33 cellular contexts compared by ENCODE assay signal in the genomic region with DNA sequence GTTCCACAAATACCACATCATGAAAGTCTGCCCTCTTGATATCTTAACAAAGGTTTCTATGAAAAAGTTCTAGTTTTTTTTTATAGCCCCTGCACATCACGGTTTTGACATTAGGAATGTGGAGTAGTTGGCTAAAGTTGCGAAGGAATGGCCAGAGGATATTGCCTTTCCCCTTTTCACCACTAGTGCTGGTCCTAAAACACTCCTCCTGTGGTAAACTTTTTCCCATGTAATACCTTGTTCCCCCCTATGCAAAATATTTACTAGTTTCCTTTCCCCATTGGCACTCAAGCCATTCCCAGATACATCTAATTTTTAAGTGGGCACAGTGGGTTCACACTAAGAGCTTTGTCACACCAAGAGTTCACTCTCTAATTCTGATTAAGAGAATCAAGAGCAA. TPM values are rescaled to one million over a fixed set of nuclear protein-coding genes. Genes with fewer than 3 reads are reported as not detected.
"Had no signal": no experiment of that assay in that cellular context is flagged by ENCODE, and none has a peak within 500 bp of the region (broad histone marks: within the 10 kb centered on the region; RNA-seq: fewer than 3 reads in every experiment).

No MANE protein-coding gene starts in this region.

- H3K27me3 Mint-ChIP-seq: activated B cell treated with CpG ODN at 0.5 μM for 24 hours; activated CD4-positive, alpha-beta T cell treated with anti-CD3 and anti-CD28 coated beads for 36 hours; memory B cell; stimulated activated naive CD8-positive, alpha-beta T cell treated with anti-CD3 and anti-CD28 coated beads, Interleukin-15, amount 100 ng/mL, for 72 hours had no signal

- DNase-seq: activated B cell treated with CpG ODN at 0.5 μM for 24 hours; activated CD4-positive, alpha-beta T cell treated with anti-CD3 and anti-CD28 coated beads for 36 hours; activated CD4-positive, alpha-beta T cell treated with anti-CD3 and anti-CD28 coated beads, Interleukin-2, amount 50 U/mL, for 4 hours; activated CD8-positive, alpha-beta memory T cell treated with anti-CD3 and anti-CD28 coated beads, Interleukin-2, amount 50 U/mL, for 48 hours; activated gamma-delta T cell; activated naive CD4-positive, alpha-beta T cell treated with anti-CD3 and anti-CD28 coated beads, Interleukin-2, amount 50 U/mL, for 16 hours; aorta; brain microvascular endothelial cell; central memory CD4-positive, alpha-beta T cell; dermis blood vessel endothelial cell; effector CD8-positive, alpha-beta T cell; hypothalamus; left ventricle myocardium superior; posterior cingulate gyrus; right lobe of liver; stimulated activated CD4-positive, alpha-beta T cell treated with anti-CD3 and anti-CD28 coated beads, Interleukin-1b, Interleukin-23, amount 100 ng/mL, for 48 hours; stimulated activated naive CD8-positive, alpha-beta T cell treated with anti-CD3 and anti-CD28 coated beads, Interleukin-15, amount 100 ng/mL, for 72 hours; T1000; tibial artery had no signal

- H3K27ac Mint-ChIP-seq: activated B cell treated with CpG ODN at 0.5 μM for 24 hours; activated CD4-positive, alpha-beta T cell treated with anti-CD3 and anti-CD28 coated beads for 36 hours; activated T-helper 1 cell treated with anti-CD3 and anti-CD28 coated beads, Interleukin-12 subunit alpha, Interleukin-12 subunit beta, Interleukin-2, Interleukin-4 antibody, amounts not matched to agents 30 ng/mL and 10 ng/mL and 1 ng/mL, durations not matched to agents 14 hours and 24 hours and 36 hours; memory B cell; neural progenitor cell; T-helper 1 cell treated with Interleukin-12 subunit alpha and Interleukin-12 subunit beta and Interleukin-4 antibody, amounts not matched to agents 30 μg/mL and 1 μg/mL, for 36 hours had no signal

- H3K9me3 ChIP-seq: esophagus muscularis mucosa, right lobe of liver, tibial artery had no signal

- H3K4me3 ChIP-seq: esophagus muscularis mucosa, neural progenitor cell, right lobe of liver, skin epidermis, tibial artery had no signal

- H3K4me1 Mint-ChIP-seq: neural progenitor cell; stimulated activated naive CD8-positive, alpha-beta T cell treated with anti-CD3 and anti-CD28 coated beads, Interleukin-15, amount 100 ng/mL, for 72 hours had no signal

- H3K27me3 ChIP-seq: brain microvascular endothelial cell, esophagus muscularis mucosa, neural progenitor cell, right lobe of liver, tibial artery had no signal

- H3K4me3 Mint-ChIP-seq: activated B cell treated with CpG ODN at 0.5 μM for 24 hours; activated CD4-positive, alpha-beta T cell treated with anti-CD3 and anti-CD28 coated beads for 36 hours; activated T-helper 1 cell treated with anti-CD3 and anti-CD28 coated beads, Interleukin-12 subunit alpha, Interleukin-12 subunit beta, Interleukin-2, Interleukin-4 antibody, amounts not matched to agents 30 ng/mL and 10 ng/mL and 1 ng/mL, durations not matched to agents 14 hours and 24 hours and 36 hours; memory B cell; neural progenitor cell; stimulated activated naive CD8-positive, alpha-beta T cell treated with anti-CD3 and anti-CD28 coated beads, Interleukin-15, amount 100 ng/mL, for 72 hours; T-helper 1 cell treated with Interleukin-12 subunit alpha and Interleukin-12 subunit beta and Interleukin-4 antibody, amounts not matched to agents 30 μg/mL and 1 μg/mL, for 36 hours had no signal

- ATAC-seq: activated CD4-positive, alpha-beta T cell treated with anti-CD3 and anti-CD28 coated beads for 36 hours; left ventricle myocardium superior; right lobe of liver; stimulated activated naive CD8-positive, alpha-beta T cell treated with anti-CD3 and anti-CD28 coated beads, Interleukin-15, amount 100 ng/mL, for 72 hours had no signal

- H3K36me3 ChIP-seq: brain microvascular endothelial cell, neural progenitor cell had no signal

- H3K27ac ChIP-seq: brain microvascular endothelial cell, esophagus muscularis mucosa, neural progenitor cell, right lobe of liver, skin epidermis, tibial artery had no signal

- H3K4me1 ChIP-seq: esophagus muscularis mucosa, neural progenitor cell, right lobe of liver had no signal

- H3K9me3 Mint-ChIP-seq: activated B cell treated with CpG ODN at 0.5 μM for 24 hours; activated T-helper 1 cell treated with anti-CD3 and anti-CD28 coated beads, Interleukin-12 subunit alpha, Interleukin-12 subunit beta, Interleukin-2, Interleukin-4 antibody, amounts not matched to agents 30 ng/mL and 10 ng/mL and 1 ng/mL, durations not matched to agents 14 hours and 24 hours and 36 hours; memory B cell; neural progenitor cell; stimulated activated naive CD8-positive, alpha-beta T cell treated with anti-CD3 and anti-CD28 coated beads, Interleukin-15, amount 100 ng/mL, for 72 hours; T-helper 1 cell treated with Interleukin-12 subunit alpha and Interleukin-12 subunit beta and Interleukin-4 antibody, amounts not matched to agents 30 μg/mL and 1 μg/mL, for 36 hours had no signal

RNA-seq across cellular contexts. Expression of gene INHBC, which starts 37.1 kb away (rescaled TPM):
- total RNA-seq: activated B cell treated with CpG ODN at 0.5 μM for 24 hours; activated CD4-positive, alpha-beta T cell treated with anti-CD3 and anti-CD28 coated beads for 36 hours; activated CD8-positive, alpha-beta memory T cell treated with anti-CD3 and anti-CD28 coated beads for 36 hours; activated T-helper 1 cell treated with anti-CD3 and anti-CD28 coated beads, Interleukin-12 subunit alpha, Interleukin-12 subunit beta, Interleukin-2, Interleukin-4 antibody, amounts not matched to agents 30 ng/mL and 10 ng/mL and 1 ng/mL, durations not matched to agents 14 hours and 24 hours and 36 hours; aorta; dermis blood vessel endothelial cell; endothelial cell of umbilical vein; esophagus muscularis mucosa; frontal cortex; left ventricle myocardium superior; myocyte; omental fat pad; urinary bladder had no signal
- polyA plus RNA-seq: aorta, endothelial cell of umbilical vein had no signal

RNA-seq across cellular contexts. Expression of gene INHBE, which starts 57.7 kb away (rescaled TPM):
- total RNA-seq: aorta, dermis blood vessel endothelial cell, endothelial cell of umbilical vein, esophagus muscularis mucosa, frontal cortex, left ventricle myocardium superior, mononuclear cell, urinary bladder had no signal
- polyA plus RNA-seq: adipose tissue, aorta, endothelial cell of umbilical vein had no signal
